ENCODE assay signal across 20 cellular contexts in genomic region chr6:12271997-12272396, GRCh38.
"Had no signal": no experiment of that assay in that cellular context is flagged by ENCODE, and none has a peak within 500 bp of the region (broad histone marks: within the 10 kb centered on the region; RNA-seq: fewer than 3 reads in every experiment).

No MANE protein-coding gene starts in this region.

- DNase-seq: effector CD4-positive, alpha-beta T cell; endodermal cell; heart left ventricle; hippocampal formation; kidney glomerular epithelial cell; nucleus accumbens; ovary; small intestine; stimulated activated CD4-positive, alpha-beta T cell treated with anti-CD3 and anti-CD28 coated beads, Interleukin-12 subunit alpha, Interleukin-12 subunit beta, amount 100 ng/mL, for 4 hours; stimulated activated CD4-positive, alpha-beta T cell treated with anti-CD3 and anti-CD28 coated beads, Interleukin-2, amount 100 ng/mL, for 48 hours; stimulated activated naive CD8-positive, alpha-beta T cell treated with anti-CD3 and anti-CD28 coated beads, Interleukin-15, Interleukin-2, amounts not matched to agents 100 U/mL and 50 U/mL, for 24 hours; thyroid gland had no signal

- H3K9me3 ChIP-seq: ovary, thyroid gland had no signal

- H3K4me1 ChIP-seq: neural progenitor cell, right atrium auricular region, suprapubic skin, thyroid gland had no signal

- H3K4me2 ChIP-seq: neural progenitor cell had no signal

- H3K4me3 ChIP-seq: coronary artery, heart left ventricle, neural progenitor cell, ovary, right atrium auricular region, suprapubic skin, thyroid gland had no signal

- H3K27me3 ChIP-seq: heart left ventricle, neural progenitor cell, ovary, right atrium auricular region, suprapubic skin, thyroid gland had no signal

- H3K27ac ChIP-seq: coronary artery, heart left ventricle, neural progenitor cell, ovary, right atrium auricular region, suprapubic skin, thyroid gland had no signal

- H3K36me3 ChIP-seq: heart left ventricle, neural progenitor cell, ovary, right atrium auricular region, suprapubic skin, thyroid gland had no signal

- FAIRE-seq: endothelial cell of umbilical vein, frontal cortex, islet of Langerhans, small intestine, urothelium cell line had no signal

- H3K9ac ChIP-seq: neural progenitor cell had no signal

- H2AFZ ChIP-seq: neural progenitor cell had no signal
